8 cellular contexts compared by ENCODE assay signal in the genomic region with DNA sequence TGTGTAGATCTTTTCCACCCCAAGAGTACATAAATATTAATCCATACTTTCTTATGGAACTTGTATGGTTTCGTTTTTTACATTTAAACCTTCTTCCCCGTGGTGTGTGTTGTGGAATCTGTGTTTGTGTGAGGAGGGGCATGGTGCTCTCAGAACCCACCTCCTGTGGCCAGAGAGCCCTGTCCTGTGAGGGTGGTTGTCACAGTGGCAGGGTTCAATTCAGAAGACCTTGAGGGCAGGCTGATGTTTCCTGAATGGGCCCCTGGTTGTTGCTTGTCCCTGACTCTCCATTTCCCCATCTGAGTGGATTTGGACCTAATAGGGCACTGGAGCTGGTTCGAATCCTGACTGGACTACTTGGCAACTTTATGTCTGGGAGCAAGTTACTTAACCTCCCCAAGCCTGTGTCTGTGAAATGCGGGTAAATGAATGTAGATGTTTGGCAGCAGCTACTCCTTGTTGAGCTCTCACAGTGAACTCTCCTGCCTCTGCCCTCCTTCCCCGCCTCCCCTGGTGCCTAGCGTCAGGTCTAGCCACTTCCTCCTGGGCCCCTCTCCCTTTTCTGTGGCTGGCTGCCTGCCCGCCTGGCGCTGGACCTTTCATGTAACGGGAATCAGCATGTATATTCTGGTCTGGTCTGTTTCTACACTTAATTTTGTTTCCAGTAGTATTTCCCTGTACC. TPM values are rescaled to one million over a fixed set of nuclear protein-coding genes. Genes with fewer than 3 reads are reported as not detected.
DNase-seq lines count a peak whose midpoint lies in the region; TF ChIP-seq lines count a peak whose summit lies in the region.

No MANE protein-coding gene starts in this region.

- H4K8ac ChIP-seq in mesenchymal stem cell (ENCODE audit: low read length), result no peak overlapping the region

- H3K4me2 ChIP-seq in mesenchymal stem cell (ENCODE audit: low read length, poor library complexity, severe bottlenecking), result peak overlapping the region; percentile 81

- no peak overlapping the region for H2BK15ac ChIP-seq in mesenchymal stem cell (ENCODE audit: low read depth, poor library complexity, severe bottlenecking)

- H2BK12ac ChIP-seq in mesenchymal stem cell (ENCODE audit: low read length in 2 of 2), result no peak overlapping the region

- H3K9me3 ChIP-seq in mesenchymal stem cell (ENCODE audit: control insufficient read depth, low read length), result no peaks in the 10 kb centered on the region
- H3K9me3 ChIP-seq in thymus (ENCODE audit: control insufficient read depth), result no peaks in the 10 kb centered on the region

- in situ Hi-C loops in GM18951 (cut with MboI; ENCODE audit: low sequenced_read_pairs, unreplicated experiment), result no loop called here

- no peak overlapping the region for H2BK5ac ChIP-seq in mesenchymal stem cell (ENCODE audit: low read depth, low read length, poor library complexity, severe bottlenecking)

- H3K4me3 ChIP-seq in choroid plexus epithelial cell (ENCODE audit: low read depth, low read length), result peak overlapping the region; percentile 77
- H3K4me3 ChIP-seq in mesenchymal stem cell (ENCODE audit: insufficient read depth in 1 of 2, low read depth in 1 of 2, low read length in 2 of 2), result peak overlapping the region; percentile 40 to 92
- peak overlapping the region; percentile 18 for H3K4me3 ChIP-seq in thymus (ENCODE audit: low read length)

- H2BK120ac ChIP-seq in mesenchymal stem cell (ENCODE audit: low read depth, low read length), result no peak overlapping the region

- no peak overlapping the region for H2AFZ ChIP-seq in mesenchymal stem cell (ENCODE audit: low read depth, low read length)

- H3K18ac ChIP-seq in mesenchymal stem cell (ENCODE audit: low read depth in 1 of 2, low read length in 2 of 2), result peak overlapping the region; percentile 42 to 54

- H3K27ac ChIP-seq in mesenchymal stem cell (ENCODE audit: low read length, poor library complexity, severe bottlenecking) (peak overlapping the region; percentile 88), thymus (ENCODE audit: low read depth) (peak overlapping the region; percentile 94)

- TF ChIP-seq CTCF in AG09319 (IDR thresholded peaks at IDR 0.05; ENCODE audit: low read depth, low read length) (no peak), choroid plexus epithelial cell (conservative IDR thresholded peaks at IDR 0.05; ENCODE audit: low read depth, low read length) (no peak)

- TF ChIP-seq POLR2A in GM18951 (IDR thresholded peaks at IDR 0.05; ENCODE audit: extremely low read depth, insufficient read depth, insufficient read length), result peak; percentile 39

- H3K36me3 ChIP-seq in mesenchymal stem cell (ENCODE audit: control insufficient read depth in 1 of 2, insufficient read depth in 2 of 2, low read depth in 1 of 2, low read length in 2 of 2), result peaks cover 12 to 96% of the 10 kb centered on the region in 2 experiments
- peaks cover 8% of the 10 kb centered on the region for H3K36me3 ChIP-seq in thymus (ENCODE audit: control insufficient read depth, insufficient read depth)

- H3K27me3 ChIP-seq in mesenchymal stem cell (ENCODE audit: control insufficient read depth in 1 of 2, insufficient read depth in 1 of 2, low read length in 2 of 2) (no peaks in the 10 kb centered on the region), thymus (ENCODE audit: control insufficient read depth, insufficient read depth) (no peaks in the 10 kb centered on the region)

- no peak overlapping the region for H4K91ac ChIP-seq in mesenchymal stem cell (ENCODE audit: low read length)

- H3K4me1 ChIP-seq in mesenchymal stem cell (ENCODE audit: control insufficient read depth, insufficient read depth, low read depth, low read length) (peaks cover 4% of the 10 kb centered on the region), thymus (ENCODE audit: control insufficient read depth, insufficient read depth, low read length) (peaks cover 32% of the 10 kb centered on the region)

- no peaks in the 10 kb centered on the region for H3K79me1 ChIP-seq in mesenchymal stem cell (replicated peaks; ENCODE audit: low read length, poor library complexity, severe bottlenecking)

- WGBS in mesenchymal stem cell, result 48% methylated on average over 9 of the region's 9 CpGs
- 4% methylated on average over 9 of the region's 9 CpGs for WGBS in thymus

- no peak overlapping the region for H3K4ac ChIP-seq in mesenchymal stem cell (ENCODE audit: low read depth in 1 of 2, low read length in 2 of 2)

- peak overlapping the region in 1 of 2 experiments; percentile 62 for H3K14ac ChIP-seq in mesenchymal stem cell (ENCODE audit: low read length in 2 of 2)

- H3K23ac ChIP-seq in mesenchymal stem cell (ENCODE audit: low read length in 2 of 2), result peak overlapping the region in 1 of 2 experiments; percentile 47

- no peak overlapping the region for H2AK5ac ChIP-seq in mesenchymal stem cell (ENCODE audit: low read length, severe bottlenecking)

- DNase-seq in AG09319 (ENCODE audit: extremely low read depth, low read depth), result peak; percentile 79
- peak; percentile 79 for DNase-seq in SKM-1 treated with dmso at 0.1 percent for 144 hours (lab: John Stamatoyannopoulos, UW; ENCODE audit: unreplicated experiment)
- peak; percentile 92 for DNase-seq in choroid plexus epithelial cell (ENCODE audit: low read depth)
- DNase-seq in mesenchymal stem cell, result peak; percentile 90
- DNase-seq in DMS114 treated with DMSO at 0.1 percent for 48 hours (lab: John Stamatoyannopoulos, UW; ENCODE audit: unreplicated experiment), result no peak
- DNase-seq in HuH-7.5 (ENCODE audit: low spot score), result no peak

- peak overlapping the region; percentile 99 for H3K9ac ChIP-seq in mesenchymal stem cell (ENCODE audit: low read length)

RNA-seq across cellular contexts. Expression of a gene that starts 7.3 kb away (rescaled TPM):
- polyA plus RNA-seq in mesenchymal stem cell (2013, experiment 1 of 2), result 51.2 TPM
- polyA plus RNA-seq in mesenchymal stem cell (2013, experiment 2 of 2), result 44.5 TPM
- 3,325 TPM for polyA plus RNA-seq in thymus

RNA-seq across cellular contexts. Expression of a gene that starts 43.4 kb away (rescaled TPM):
- 24.6 TPM for polyA plus RNA-seq in mesenchymal stem cell (2013, experiment 1 of 2)
- polyA plus RNA-seq in mesenchymal stem cell (2013, experiment 2 of 2), result 25.1 TPM
- 21.4 TPM for polyA plus RNA-seq in thymus

RNA-seq across cellular contexts. Expression of a gene that starts 47.4 kb away (rescaled TPM):
- 2.2 TPM for polyA plus RNA-seq in mesenchymal stem cell (2013, experiment 1 of 2)
- 1.9 TPM for polyA plus RNA-seq in mesenchymal stem cell (2013, experiment 2 of 2)
- polyA plus RNA-seq in thymus, result 35.3 TPM

Comparison
In these comparisons a context has a peak if more than half of its experiments do, and no peak if none do; other contexts are left out.
1. DNase-seq: peak in AG09319 (single experiment), SKM-1 treated with dmso at 0.1 percent for 144 hours (single experiment), choroid plexus epithelial cell (single experiment) and mesenchymal stem cell (single experiment); none in DMS114 treated with DMSO at 0.1 percent for 48 hours (single experiment) and HuH-7.5 (single experiment).
2. H3K4me3 ChIP-seq: peak in every context shown above with its lines; median percentile 77 in choroid plexus epithelial cell; 66 in mesenchymal stem cell; 18 in thymus.